12 cellular contexts compared by ENCODE assay signal in genomic region chr4:184199780-184200179, GRCh38. TPM values are rescaled to one million over a fixed set of nuclear protein-coding genes. Genes with fewer than 3 reads are reported as not detected.
"Had no signal": no experiment of that assay in that cellular context is flagged by ENCODE, and none has a peak within 500 bp of the region (broad histone marks: within the 10 kb centered on the region; RNA-seq: fewer than 3 reads in every experiment).

No MANE protein-coding gene starts in this region.

- H3K4me2 ChIP-seq: GM23338 had no signal

- H3K4me3 ChIP-seq: GM23248, GM23338, HAP-1 had no signal

- H3K9me3 ChIP-seq: HAP-1 had no signal

- FAIRE-seq: H1, H54 had no signal

- H2AFZ ChIP-seq: GM23248, GM23338 had no signal

- H3K9ac ChIP-seq: GM23248 had no signal

- H3K36me3 ChIP-seq: HAP-1 had no signal

- DNase-seq: GM23248, GOT3, H7, H9, HCEC 1CT, HFFc6 had no signal

- H3K27ac Mint-ChIP-seq: GM23338, H9, HFFc6 had no signal

- ATAC-seq: GM23338, HCT116 had no signal

- H3K27ac ChIP-seq: GM23248 had no signal

- H3K4me3 Mint-ChIP-seq: GM23338, H9, HFFc6 had no signal

RNA-seq across cellular contexts. Expression of gene ENPP6, which starts 17.9 kb away (rescaled TPM):
- total RNA-seq: GM23248, GM23338, H4, H7, H9, HFFc6 had no signal
- polyA plus RNA-seq: GM23248 had no signal
